ENCODE assay signal across 1 cellular context in the genomic region with DNA sequence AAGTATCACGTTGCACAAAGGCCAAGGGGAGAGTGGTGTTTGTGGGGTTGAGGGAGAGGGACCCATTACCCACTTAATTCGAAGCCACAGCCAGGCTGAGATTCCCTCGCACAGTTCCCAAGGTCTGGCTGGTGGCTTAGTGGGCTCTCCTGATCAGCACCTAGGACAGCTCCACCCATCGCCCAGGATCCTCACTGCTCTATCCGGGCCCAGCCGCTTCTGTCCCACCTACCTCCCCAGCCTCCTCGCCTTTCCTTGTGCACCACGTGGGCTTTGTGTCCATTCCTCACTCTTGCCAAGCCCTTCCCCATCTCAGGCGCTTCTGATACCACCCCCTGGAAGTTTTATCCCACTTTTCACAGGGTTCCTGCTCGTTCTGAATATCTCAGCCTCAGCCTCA.
TF ChIP-seq lines count a peak whose summit lies in the region.

No MANE protein-coding gene starts in this region.

TF ChIP-seq in HepG2, 621 proteins besides CTCF, POLR2A, EP300 and RAD21 (continued from another document):
- no peak for TF ChIP-seq ZHX2 (IDR thresholded peaks at IDR 0.05; ENCODE audit: low read depth)
- 0 out of 2 replicates have a peak, but pooled peaks have one; percentile 37 for TF ChIP-seq ZHX2 (CRISPR knock-in tag; IDR thresholded peaks at IDR 0.05; ENCODE audit: borderline replicate concordance)
- 0 out of 2 replicates have a peak, but pooled peaks have one; percentile 58 for TF ChIP-seq ZFP37 (CRISPR knock-in tag; IDR thresholded peaks at IDR 0.05; ENCODE audit: borderline replicate concordance)
- TF ChIP-seq, protein P1, sequence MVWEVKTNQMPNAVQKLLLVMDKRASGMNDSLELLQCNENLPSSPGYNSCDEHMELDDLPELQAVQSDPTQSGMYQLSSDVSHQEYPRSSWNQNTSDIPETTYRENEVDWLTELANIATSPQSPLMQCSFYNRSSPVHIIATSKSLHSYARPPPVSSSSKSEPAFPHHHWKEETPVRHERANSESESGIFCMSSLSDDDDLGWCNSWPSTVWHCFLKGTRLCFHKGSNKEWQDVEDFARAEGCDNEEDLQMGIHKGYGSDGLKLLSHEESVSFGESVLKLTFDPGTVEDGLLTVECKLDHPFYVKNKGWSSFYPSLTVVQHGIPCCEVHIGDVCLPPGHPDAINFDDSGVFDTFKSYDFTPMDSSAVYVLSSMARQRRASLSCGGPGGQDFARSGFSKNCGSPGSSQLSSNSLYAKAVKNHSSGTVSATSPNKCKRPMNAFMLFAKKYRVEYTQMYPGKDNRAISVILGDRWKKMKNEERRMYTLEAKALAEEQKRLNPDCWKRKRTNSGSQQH (CRISPR knock-in tag; IDR thresholded peaks at IDR 0.05; ENCODE audit: low read depth) = 0 out of 2 replicates have a peak, but pooled peaks have one; percentile 32
- TF ChIP-seq ZNF275 (CRISPR knock-in tag; IDR thresholded peaks at IDR 0.05; ENCODE audit: borderline replicate concordance) = no peak
- TF ChIP-seq ZNF451 (CRISPR knock-in tag; IDR thresholded peaks at IDR 0.05) = no peak
- TF ChIP-seq RXRB (CRISPR knock-in tag; IDR thresholded peaks at IDR 0.05; ENCODE audit: borderline replicate concordance) = peak; percentile 22; the same call in 1 of the 2 replicates
- TF ChIP-seq NAIF1 (CRISPR knock-in tag; IDR thresholded peaks at IDR 0.05; ENCODE audit: borderline replicate concordance) = no peak
- 0 out of 2 replicates have a peak, but pooled peaks have one; percentile 20 for TF ChIP-seq ELF3 (CRISPR knock-in tag; IDR thresholded peaks at IDR 0.05)
- TF ChIP-seq ZFYVE20 (CRISPR knock-in tag; IDR thresholded peaks at IDR 0.05; ENCODE audit: borderline replicate concordance, low read depth) = no peak
- TF ChIP-seq HOXA5 (CRISPR knock-in tag; IDR thresholded peaks at IDR 0.05) = 0 out of 2 replicates have a peak, but pooled peaks have one; percentile 33
- TF ChIP-seq HMG20A (CRISPR knock-in tag; IDR thresholded peaks at IDR 0.05; ENCODE audit: borderline replicate concordance) = no peak
- peak; percentile 95 for TF ChIP-seq MIER2 (CRISPR knock-in tag; IDR thresholded peaks at IDR 0.05)
- TF ChIP-seq MEIS2 (CRISPR knock-in tag; IDR thresholded peaks at IDR 0.05) = 0 out of 2 replicates have a peak, but pooled peaks have one; percentile 25
- TF ChIP-seq ZNF773 (CRISPR knock-in tag; IDR thresholded peaks at IDR 0.05; ENCODE audit: borderline replicate concordance) = 0 out of 2 replicates have a peak, but pooled peaks have one; percentile 25
- TF ChIP-seq, protein P2, sequence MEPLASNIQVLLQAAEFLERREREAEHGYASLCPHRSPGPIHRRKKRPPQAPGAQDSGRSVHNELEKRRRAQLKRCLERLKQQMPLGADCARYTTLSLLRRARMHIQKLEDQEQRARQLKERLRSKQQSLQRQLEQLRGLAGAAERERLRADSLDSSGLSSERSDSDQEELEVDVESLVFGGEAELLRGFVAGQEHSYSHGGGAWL (CRISPR knock-in tag; IDR thresholded peaks at IDR 0.05) = peak; percentile 57; the same call in 1 of the 2 replicates
- TF ChIP-seq ZNF574 (CRISPR knock-in tag; IDR thresholded peaks at IDR 0.05) = peak; percentile 42; the same call in 1 of the 2 replicates
- TF ChIP-seq KDM5A (IDR thresholded peaks at IDR 0.05; ENCODE audit: borderline replicate concordance, low read length) = no peak
- TF ChIP-seq ZBTB44 (CRISPR knock-in tag; IDR thresholded peaks at IDR 0.05) = peak; percentile 57; the same call in 1 of the 2 replicates
- TF ChIP-seq EHMT2 (IDR thresholded peaks at IDR 0.05; ENCODE audit: borderline replicate concordance, low read depth, low read length) = 0 out of 2 replicates have a peak, but pooled peaks have one; percentile 37
- TF ChIP-seq SALL1 (CRISPR knock-in tag; IDR thresholded peaks at IDR 0.05) = peak; percentile 48
- no peak for TF ChIP-seq PHF21A (CRISPR knock-in tag; IDR thresholded peaks at IDR 0.05)
- TF ChIP-seq NKX3-1 (CRISPR knock-in tag; IDR thresholded peaks at IDR 0.05) = 0 out of 2 replicates have a peak, but pooled peaks have one; percentile 50
- TF ChIP-seq REL (CRISPR knock-in tag; conservative IDR thresholded peaks at IDR 0.05) = 0 out of 2 replicates have a peak, but pooled peaks have one; percentile 37
- peak; percentile 83; the same call in 1 of the 2 replicates for TF ChIP-seq ZNF232 (CRISPR knock-in tag; IDR thresholded peaks at IDR 0.05; ENCODE audit: borderline replicate concordance)
- TF ChIP-seq, protein P3, sequence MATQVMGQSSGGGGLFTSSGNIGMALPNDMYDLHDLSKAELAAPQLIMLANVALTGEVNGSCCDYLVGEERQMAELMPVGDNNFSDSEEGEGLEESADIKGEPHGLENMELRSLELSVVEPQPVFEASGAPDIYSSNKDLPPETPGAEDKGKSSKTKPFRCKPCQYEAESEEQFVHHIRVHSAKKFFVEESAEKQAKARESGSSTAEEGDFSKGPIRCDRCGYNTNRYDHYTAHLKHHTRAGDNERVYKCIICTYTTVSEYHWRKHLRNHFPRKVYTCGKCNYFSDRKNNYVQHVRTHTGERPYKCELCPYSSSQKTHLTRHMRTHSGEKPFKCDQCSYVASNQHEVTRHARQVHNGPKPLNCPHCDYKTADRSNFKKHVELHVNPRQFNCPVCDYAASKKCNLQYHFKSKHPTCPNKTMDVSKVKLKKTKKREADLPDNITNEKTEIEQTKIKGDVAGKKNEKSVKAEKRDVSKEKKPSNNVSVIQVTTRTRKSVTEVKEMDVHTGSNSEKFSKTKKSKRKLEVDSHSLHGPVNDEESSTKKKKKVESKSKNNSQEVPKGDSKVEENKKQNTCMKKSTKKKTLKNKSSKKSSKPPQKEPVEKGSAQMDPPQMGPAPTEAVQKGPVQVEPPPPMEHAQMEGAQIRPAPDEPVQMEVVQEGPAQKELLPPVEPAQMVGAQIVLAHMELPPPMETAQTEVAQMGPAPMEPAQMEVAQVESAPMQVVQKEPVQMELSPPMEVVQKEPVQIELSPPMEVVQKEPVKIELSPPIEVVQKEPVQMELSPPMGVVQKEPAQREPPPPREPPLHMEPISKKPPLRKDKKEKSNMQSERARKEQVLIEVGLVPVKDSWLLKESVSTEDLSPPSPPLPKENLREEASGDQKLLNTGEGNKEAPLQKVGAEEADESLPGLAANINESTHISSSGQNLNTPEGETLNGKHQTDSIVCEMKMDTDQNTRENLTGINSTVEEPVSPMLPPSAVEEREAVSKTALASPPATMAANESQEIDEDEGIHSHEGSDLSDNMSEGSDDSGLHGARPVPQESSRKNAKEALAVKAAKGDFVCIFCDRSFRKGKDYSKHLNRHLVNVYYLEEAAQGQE (IDR thresholded peaks at IDR 0.05; ENCODE audit: borderline replicate concordance in 1 of 2, low read depth in 1 of 2, low read length in 2 of 2) = peak in 1 of 2 experiments; percentile 96
- TF ChIP-seq, protein P4, sequence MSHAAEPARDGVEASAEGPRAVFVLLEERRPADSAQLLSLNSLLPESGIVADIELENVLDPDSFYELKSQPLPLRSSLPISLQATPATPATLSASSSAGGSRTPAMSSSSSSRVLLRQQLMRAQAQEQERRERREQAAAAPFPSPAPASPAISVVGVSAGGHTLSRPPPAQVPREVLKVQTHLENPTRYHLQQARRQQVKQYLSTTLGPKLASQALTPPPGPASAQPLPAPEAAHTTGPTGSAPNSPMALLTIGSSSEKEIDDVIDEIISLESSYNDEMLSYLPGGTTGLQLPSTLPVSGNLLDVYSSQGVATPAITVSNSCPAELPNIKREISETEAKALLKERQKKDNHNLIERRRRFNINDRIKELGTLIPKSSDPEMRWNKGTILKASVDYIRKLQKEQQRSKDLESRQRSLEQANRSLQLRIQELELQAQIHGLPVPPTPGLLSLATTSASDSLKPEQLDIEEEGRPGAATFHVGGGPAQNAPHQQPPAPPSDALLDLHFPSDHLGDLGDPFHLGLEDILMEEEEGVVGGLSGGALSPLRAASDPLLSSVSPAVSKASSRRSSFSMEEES (CRISPR knock-in tag; IDR thresholded peaks at IDR 0.05) = 0 out of 2 replicates have a peak, but pooled peaks have one; percentile 22
- peak; percentile 68; the same call in 1 of the 2 replicates for TF ChIP-seq WIZ (CRISPR knock-in tag; IDR thresholded peaks at IDR 0.05)
- TF ChIP-seq KLF6 (CRISPR knock-in tag; IDR thresholded peaks at IDR 0.05) = peak; percentile 60; the same call in 1 of the 2 replicates
- TF ChIP-seq ERF (CRISPR knock-in tag; IDR thresholded peaks at IDR 0.05) = 0 out of 2 replicates have a peak, but pooled peaks have one; percentile 45
